Comparison of ENCODE assay signal across 1 cellular context in the genomic region with DNA sequence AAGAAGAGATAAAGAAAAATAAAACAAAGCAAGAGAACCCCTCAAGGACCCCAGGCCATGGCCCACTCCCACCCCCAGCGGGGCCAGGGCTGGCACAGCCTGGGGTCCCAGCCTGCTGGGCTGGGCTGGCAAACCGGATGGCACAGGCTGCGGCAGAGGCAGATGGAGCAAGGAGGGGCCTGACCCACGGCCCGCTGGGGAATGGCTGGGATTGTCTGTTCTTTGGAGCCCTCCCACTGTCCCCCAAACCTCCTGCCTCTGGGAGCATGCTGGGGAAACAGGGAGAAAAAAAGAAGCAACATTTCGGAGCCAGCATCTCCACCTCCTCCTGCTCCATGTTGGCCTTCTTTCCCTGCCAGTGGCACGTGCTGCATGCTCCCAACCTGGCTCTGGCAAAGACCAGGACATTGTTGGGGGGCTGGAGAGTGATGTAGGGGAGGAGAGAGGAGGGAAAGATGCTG.
TF ChIP-seq lines count a peak whose summit lies in the region.

No MANE protein-coding gene starts in this region.

TF ChIP-seq in GM23338, 12 proteins besides CTCF, POLR2A, EP300 and RAD21 (continued from another document):
- no peak for TF ChIP-seq REST (IDR thresholded peaks at IDR 0.05; ENCODE audit: unreplicated experiment)
- no peak for TF ChIP-seq NANOG (IDR thresholded peaks at IDR 0.05; ENCODE audit: borderline replicate concordance)
- no peak for TF ChIP-seq STAT1 (IDR thresholded peaks at IDR 0.05; ENCODE audit: unreplicated experiment)
- TF ChIP-seq POLR2AphosphoS5 (IDR thresholded peaks at IDR 0.05; ENCODE audit: low read depth): no peak
- TF ChIP-seq, protein P1, sequence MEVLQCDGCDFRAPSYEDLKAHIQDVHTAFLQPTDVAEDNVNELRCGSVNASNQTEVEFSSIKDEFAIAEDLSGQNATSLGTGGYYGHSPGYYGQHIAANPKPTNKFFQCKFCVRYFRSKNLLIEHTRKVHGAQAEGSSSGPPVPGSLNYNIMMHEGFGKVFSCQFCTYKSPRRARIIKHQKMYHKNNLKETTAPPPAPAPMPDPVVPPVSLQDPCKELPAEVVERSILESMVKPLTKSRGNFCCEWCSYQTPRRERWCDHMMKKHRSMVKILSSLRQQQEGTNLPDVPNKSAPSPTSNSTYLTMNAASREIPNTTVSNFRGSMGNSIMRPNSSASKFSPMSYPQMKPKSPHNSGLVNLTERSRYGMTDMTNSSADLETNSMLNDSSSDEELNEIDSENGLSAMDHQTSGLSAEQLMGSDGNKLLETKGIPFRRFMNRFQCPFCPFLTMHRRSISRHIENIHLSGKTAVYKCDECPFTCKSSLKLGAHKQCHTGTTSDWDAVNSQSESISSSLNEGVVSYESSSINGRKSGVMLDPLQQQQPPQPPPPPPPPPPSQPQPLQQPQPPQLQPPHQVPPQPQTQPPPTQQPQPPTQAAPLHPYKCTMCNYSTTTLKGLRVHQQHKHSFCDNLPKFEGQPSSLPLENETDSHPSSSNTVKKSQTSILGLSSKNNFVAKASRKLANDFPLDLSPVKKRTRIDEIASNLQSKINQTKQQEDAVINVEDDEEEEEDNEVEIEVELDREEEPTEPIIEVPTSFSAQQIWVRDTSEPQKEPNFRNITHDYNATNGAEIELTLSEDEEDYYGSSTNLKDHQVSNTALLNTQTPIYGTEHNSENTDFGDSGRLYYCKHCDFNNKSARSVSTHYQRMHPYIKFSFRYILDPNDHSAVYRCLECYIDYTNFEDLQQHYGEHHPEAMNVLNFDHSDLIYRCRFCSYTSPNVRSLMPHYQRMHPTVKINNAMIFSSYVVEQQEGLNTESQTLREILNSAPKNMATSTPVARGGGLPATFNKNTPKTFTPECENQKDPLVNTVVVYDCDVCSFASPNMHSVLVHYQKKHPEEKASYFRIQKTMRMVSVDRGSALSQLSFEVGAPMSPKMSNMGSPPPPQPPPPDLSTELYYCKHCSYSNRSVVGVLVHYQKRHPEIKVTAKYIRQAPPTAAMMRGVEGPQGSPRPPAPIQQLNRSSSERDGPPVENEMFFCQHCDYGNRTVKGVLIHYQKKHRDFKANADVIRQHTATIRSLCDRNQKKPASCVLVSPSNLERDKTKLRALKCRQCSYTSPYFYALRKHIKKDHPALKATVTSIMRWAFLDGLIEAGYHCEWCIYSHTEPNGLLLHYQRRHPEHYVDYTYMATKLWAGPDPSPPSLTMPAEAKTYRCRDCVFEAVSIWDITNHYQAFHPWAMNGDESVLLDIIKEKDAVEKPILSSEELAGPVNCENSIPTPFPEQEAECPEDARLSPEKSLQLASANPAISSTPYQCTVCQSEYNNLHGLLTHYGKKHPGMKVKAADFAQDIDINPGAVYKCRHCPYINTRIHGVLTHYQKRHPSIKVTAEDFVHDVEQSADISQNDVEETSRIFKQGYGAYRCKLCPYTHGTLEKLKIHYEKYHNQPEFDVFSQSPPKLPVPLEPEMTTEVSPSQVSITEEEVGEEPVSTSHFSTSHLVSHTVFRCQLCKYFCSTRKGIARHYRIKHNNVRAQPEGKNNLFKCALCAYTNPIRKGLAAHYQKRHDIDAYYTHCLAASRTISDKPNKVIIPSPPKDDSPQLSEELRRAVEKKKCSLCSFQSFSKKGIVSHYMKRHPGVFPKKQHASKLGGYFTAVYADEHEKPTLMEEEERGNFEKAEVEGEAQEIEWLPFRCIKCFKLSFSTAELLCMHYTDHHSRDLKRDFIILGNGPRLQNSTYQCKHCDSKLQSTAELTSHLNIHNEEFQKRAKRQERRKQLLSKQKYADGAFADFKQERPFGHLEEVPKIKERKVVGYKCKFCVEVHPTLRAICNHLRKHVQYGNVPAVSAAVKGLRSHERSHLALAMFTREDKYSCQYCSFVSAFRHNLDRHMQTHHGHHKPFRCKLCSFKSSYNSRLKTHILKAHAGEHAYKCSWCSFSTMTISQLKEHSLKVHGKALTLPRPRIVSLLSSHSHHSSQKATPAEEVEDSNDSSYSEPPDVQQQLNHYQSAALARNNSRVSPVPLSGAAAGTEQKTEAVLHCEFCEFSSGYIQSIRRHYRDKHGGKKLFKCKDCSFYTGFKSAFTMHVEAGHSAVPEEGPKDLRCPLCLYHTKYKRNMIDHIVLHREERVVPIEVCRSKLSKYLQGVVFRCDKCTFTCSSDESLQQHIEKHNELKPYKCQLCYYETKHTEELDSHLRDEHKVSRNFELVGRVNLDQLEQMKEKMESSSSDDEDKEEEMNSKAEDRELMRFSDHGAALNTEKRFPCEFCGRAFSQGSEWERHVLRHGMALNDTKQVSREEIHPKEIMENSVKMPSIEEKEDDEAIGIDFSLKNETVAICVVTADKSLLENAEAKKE (CRISPR knock-in tag; IDR thresholded peaks at IDR 0.05): no peak
- no peak for TF ChIP-seq ZNF331 (CRISPR knock-in tag; IDR thresholded peaks at IDR 0.05; ENCODE audit: low read depth)
- TF ChIP-seq ETS1 (IDR thresholded peaks at IDR 0.05): no peak
- TF ChIP-seq EZH2phosphoT487 (IDR thresholded peaks at IDR 0.05; ENCODE audit: unreplicated experiment): no peak
- no peak for TF ChIP-seq JUNB (IDR thresholded peaks at IDR 0.05; ENCODE audit: unreplicated experiment)
